ENCODE assay signal across 8 cellular contexts in genomic region chr9:6681957-6682501, GRCh38. TPM values are rescaled to one million over a fixed set of nuclear protein-coding genes. Genes with fewer than 3 reads are reported as not detected.
DNase-seq lines count a peak whose midpoint lies in the region; FAIRE-seq and TF ChIP-seq lines count a peak whose summit lies in the region.

No MANE protein-coding gene starts in this region.

- no peaks in the 10 kb centered on the region for H3K9me3 ChIP-seq in AG04450 (ENCODE audit: control insufficient read depth, insufficient read depth, low read length)

- no peaks in the 10 kb centered on the region for H3K27me3 ChIP-seq in AG04450 (ENCODE audit: control insufficient read depth, insufficient read depth, low read length)
- no peaks in the 10 kb centered on the region for H3K27me3 ChIP-seq in bronchial epithelial cell (ENCODE audit: control insufficient read depth, insufficient read depth, low read length)

- H3K36me3 Mint-ChIP-seq in IgD-negative memory B cell (peaks cover 4% of the 10 kb centered on the region), mesothelial cell of epicardium (no peaks in the 10 kb centered on the region)

- H3K4me3 ChIP-seq in AG04450 (ENCODE audit: low read depth, low read length) (peak overlapping the region; percentile 83), bronchial epithelial cell (ENCODE audit: low read depth, low read length) (peak overlapping the region; percentile 83)

- H3K4me1 Mint-ChIP-seq in IgD-negative memory B cell (peaks cover 25 to 26% (median 26%) of the 10 kb centered on the region in 3 donors), mesothelial cell of epicardium (peaks cover 15% of the 10 kb centered on the region)

- no peak for FAIRE-seq in bronchial epithelial cell (lab: Jason Lieb, UNC)

- no peaks in the 10 kb centered on the region for H3K9me3 Mint-ChIP-seq in IgD-negative memory B cell
- no peaks in the 10 kb centered on the region for H3K9me3 Mint-ChIP-seq in mesothelial cell of epicardium

- CTCF ChIA-PET in AG04450 (lab: Charles Lee), result interaction anchor here (0.7 to 1.5 kb wide), 3 partner anchors 9 to 329 kb away, joined by 3 to 5 read pairs (median 3); no protein-coding TSS in a partner anchor

- DNase-seq in AG04450 (ENCODE audit: low read depth, low spot score) (no peak), bronchial epithelial cell (ENCODE audit: low read depth) (no peak), mesothelial cell of epicardium (ENCODE audit: low spot score in 2 of 2, unreplicated experiment in 2 of 2) (peak in 1 of 2 experiments; percentile 38), inferior parietal cortex (ENCODE audit: extremely low spot score) (no peak), hepatic stellate cell (ENCODE audit: low spot score) (no peak), middle frontal gyrus (ENCODE audit: extremely low spot score, low spot score) (no peak), GOT3 (lab: John Stamatoyannopoulos, UW) (no peak)

- TF ChIP-seq CTCF in AG04450 (IDR thresholded peaks at IDR 0.05; ENCODE audit: low read depth, low read length) (no peak), bronchial epithelial cell (IDR thresholded peaks at IDR 0.05; ENCODE audit: insufficient read depth, low read length, severe bottlenecking) (no peak), mesothelial cell of epicardium (IDR thresholded peaks at IDR 0.05; ENCODE audit: unreplicated experiment) (no peak)

- POLR2A ChIA-PET in AG04450 (lab: Yijun Ruan, JAX), result interaction anchor here (0.6 to 1.1 kb wide), 9 partner anchors 8 to 1050 kb away, joined by 3 to 7 read pairs (median 3); partner anchors contain the start of gene KDM4C

- H3K27ac Mint-ChIP-seq in IgD-negative memory B cell (peak overlapping the region; percentile 94 to 99 (median 96)), mesothelial cell of epicardium (peak overlapping the region; percentile 99)

- H3K27ac ChIP-seq in AG04450 (ENCODE audit: low read depth, low read length), result peak overlapping the region; percentile 96

- H3K4me3 Mint-ChIP-seq in IgD-negative memory B cell (peak overlapping the region; percentile 89 to 99 (median 94)), mesothelial cell of epicardium (peak overlapping the region; percentile 90)

- H3K27me3 Mint-ChIP-seq in IgD-negative memory B cell (no peaks in the 10 kb centered on the region), mesothelial cell of epicardium (ENCODE audit: low read depth) (no peaks in the 10 kb centered on the region)

- no peaks in the 10 kb centered on the region for H3K36me3 ChIP-seq in bronchial epithelial cell (ENCODE audit: control insufficient read depth, insufficient read depth, low read length)

RNA-seq across cellular contexts. Expression of gene GLDC, which starts 36.5 kb away (rescaled TPM):
- polyA plus RNA-seq in AG04450 (2011; rRNA removed) (0.17 and 0.20 TPM in 2 replicates), IgD-negative memory B cell (1.0 TPM)
- not detected in 2 replicates for polyA minus RNA-seq in AG04450 (2011; rRNA and poly(A)+ RNA removed)
- total RNA-seq in bronchial epithelial cell (not detected in 2 replicates), mesothelial cell of epicardium (1.0 to 2.0 TPM (median 1.5 TPM) in 3 replicates)
